8 cellular contexts compared by ENCODE assay signal in genomic region chr14:34547136-34547520, GRCh38. TPM values are rescaled to one million over a fixed set of nuclear protein-coding genes. Genes with fewer than 3 reads are reported as not detected.
DNase-seq lines count a peak whose midpoint lies in the region; ATAC-seq lines count a peak whose summit lies in the region.
"Not testable (repeated sequence)": the region's sequence is repeated elsewhere in the genome, so short reads cannot be mapped to it uniquely, and the experiment has no call there.

No MANE protein-coding gene starts in this region.

- DNase-seq in T-cell; effector memory CD8-positive, alpha-beta T cell; stimulated activated effector memory CD8-positive, alpha-beta T cell treated with anti-CD3 and anti-CD28 coated beads, Interleukin-12 subunit alpha, Interleukin-12 subunit beta, amount 100 ng/mL, for 72 hours (ENCODE audit: low spot score in 2 of 2): not testable (repeated sequence)

- not testable (repeated sequence) for H3K4me3 Mint-ChIP-seq in T-cell; effector memory CD8-positive, alpha-beta T cell
- peak overlapping the region; percentile 41 for H3K4me3 Mint-ChIP-seq in stimulated activated effector memory CD8-positive, alpha-beta T cell treated with anti-CD3 and anti-CD28 coated beads, Interleukin-12 subunit alpha, Interleukin-12 subunit beta, amount 100 ng/mL, for 72 hours

- H3K4me1 Mint-ChIP-seq in T-cell: peaks cover 0 to 13% (median 4%) of the 10 kb centered on the region in 3 donors
- not testable (repeated sequence) for H3K4me1 Mint-ChIP-seq in effector memory CD8-positive, alpha-beta T cell (ENCODE audit: low read depth in 2 of 2); stimulated activated effector memory CD8-positive, alpha-beta T cell treated with anti-CD3 and anti-CD28 coated beads, Interleukin-12 subunit alpha, Interleukin-12 subunit beta, amount 100 ng/mL, for 72 hours

- not testable (repeated sequence) for H3K36me3 Mint-ChIP-seq in T-cell
- H3K36me3 Mint-ChIP-seq in effector memory CD8-positive, alpha-beta T cell (ENCODE audit: insufficient read depth): peaks cover 42% of the 10 kb centered on the region
- H3K36me3 Mint-ChIP-seq in stimulated activated effector memory CD8-positive, alpha-beta T cell treated with anti-CD3 and anti-CD28 coated beads, Interleukin-12 subunit alpha, Interleukin-12 subunit beta, amount 100 ng/mL, for 72 hours: peaks cover 21% of the 10 kb centered on the region

- ATAC-seq in GM18502 (IDR thresholded peaks at IDR 0.05; ENCODE audit: poor library complexity, unreplicated experiment) (peak; percentile 34), GM19328 (IDR thresholded peaks at IDR 0.05; ENCODE audit: unreplicated experiment) (peak; percentile 41), GM21529 (IDR thresholded peaks at IDR 0.05; ENCODE audit: unreplicated experiment) (peak; percentile 23), HG02884 (IDR thresholded peaks at IDR 0.05; ENCODE audit: unreplicated experiment) (peak; percentile 36), HG03280 (IDR thresholded peaks at IDR 0.05; ENCODE audit: unreplicated experiment) (peak; percentile 34), T-cell (replicated peaks in 1 of 4) (peak; percentile 2 to 48 (median 4))
- peak; percentile 7 for ATAC-seq in effector memory CD8-positive, alpha-beta T cell (replicated peaks)
- peak; percentile 76 for ATAC-seq in stimulated activated effector memory CD8-positive, alpha-beta T cell treated with anti-CD3 and anti-CD28 coated beads, Interleukin-12 subunit alpha, Interleukin-12 subunit beta, amount 100 ng/mL, for 72 hours

- POLR2A ChIA-PET in T-cell (lab: Charles Lee): not testable (repeated sequence)

- H3K9me3 Mint-ChIP-seq in T-cell; effector memory CD8-positive, alpha-beta T cell; stimulated activated effector memory CD8-positive, alpha-beta T cell treated with anti-CD3 and anti-CD28 coated beads, Interleukin-12 subunit alpha, Interleukin-12 subunit beta, amount 100 ng/mL, for 72 hours: not testable (repeated sequence)

- CTCF ChIA-PET in T-cell (lab: Charles Lee): not testable (repeated sequence)

- H3K27ac Mint-ChIP-seq in T-cell: not testable (repeated sequence)
- H3K27ac Mint-ChIP-seq in effector memory CD8-positive, alpha-beta T cell: peak overlapping the region in 1 of 2 donors; percentile 88
- H3K27ac Mint-ChIP-seq in stimulated activated effector memory CD8-positive, alpha-beta T cell treated with anti-CD3 and anti-CD28 coated beads, Interleukin-12 subunit alpha, Interleukin-12 subunit beta, amount 100 ng/mL, for 72 hours: peak overlapping the region; percentile 89

- H3K27me3 Mint-ChIP-seq in T-cell; effector memory CD8-positive, alpha-beta T cell: not testable (repeated sequence)

RNA-seq across cellular contexts. Expression of gene EAPP, which starts 7.6 kb away (rescaled TPM):
- total RNA-seq in T-cell: 10 to 100 TPM; 48.9 to 77.7 (median 53.6) TPM

Comparison
In these comparisons a context has a peak if more than half of its experiments do, and no peak if none do; other contexts are left out.
1. ATAC-seq: peak in every context shown above with its lines; median percentile 76 in stimulated activated effector memory CD8-positive, alpha-beta T cell treated with anti-CD3 and anti-CD28 coated beads, Interleukin-12 subunit alpha, Interleukin-12 subunit beta, amount 100 ng/mL, for 72 hours; 41 in GM19328; 36 in HG02884; 34 in GM18502; 34 in HG03280; 23 in GM21529; 7 in effector memory CD8-positive, alpha-beta T cell; 4 in T-cell.